ENCODE assay signal across 1 cellular context in the genomic region with DNA sequence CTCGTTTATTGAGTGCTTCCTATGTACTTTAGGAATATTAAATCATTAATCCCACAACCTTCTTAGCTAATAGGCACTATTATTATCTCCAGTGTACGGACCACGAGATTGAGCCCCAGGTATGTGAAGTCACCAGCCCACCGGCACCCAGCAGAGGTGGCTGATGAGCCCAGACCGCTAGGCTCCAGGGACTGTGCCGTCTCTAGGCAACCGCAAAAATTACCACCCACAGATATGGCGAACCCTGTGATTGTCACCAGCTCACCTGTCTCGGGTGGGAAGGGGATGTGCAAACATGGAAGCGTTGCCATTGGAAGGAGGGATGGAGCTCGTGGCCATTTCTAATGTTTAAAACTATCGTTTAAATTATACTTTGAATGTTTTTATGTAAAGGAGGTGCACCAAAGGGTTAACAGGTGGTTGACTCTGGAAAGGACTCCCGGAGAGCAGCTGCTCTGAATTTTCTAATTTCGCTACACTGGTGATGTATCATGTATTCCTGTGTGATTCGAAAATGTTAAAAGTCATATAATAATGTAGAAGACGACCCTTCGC.
TF ChIP-seq lines count a peak whose summit lies in the region.

No MANE protein-coding gene starts in this region.

TF ChIP-seq in WTC11, 78 proteins besides CTCF, POLR2A, EP300 and RAD21 (continued from another document):
- TF ChIP-seq, protein P1, sequence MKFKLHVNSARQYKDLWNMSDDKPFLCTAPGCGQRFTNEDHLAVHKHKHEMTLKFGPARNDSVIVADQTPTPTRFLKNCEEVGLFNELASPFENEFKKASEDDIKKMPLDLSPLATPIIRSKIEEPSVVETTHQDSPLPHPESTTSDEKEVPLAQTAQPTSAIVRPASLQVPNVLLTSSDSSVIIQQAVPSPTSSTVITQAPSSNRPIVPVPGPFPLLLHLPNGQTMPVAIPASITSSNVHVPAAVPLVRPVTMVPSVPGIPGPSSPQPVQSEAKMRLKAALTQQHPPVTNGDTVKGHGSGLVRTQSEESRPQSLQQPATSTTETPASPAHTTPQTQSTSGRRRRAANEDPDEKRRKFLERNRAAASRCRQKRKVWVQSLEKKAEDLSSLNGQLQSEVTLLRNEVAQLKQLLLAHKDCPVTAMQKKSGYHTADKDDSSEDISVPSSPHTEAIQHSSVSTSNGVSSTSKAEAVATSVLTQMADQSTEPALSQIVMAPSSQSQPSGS (CRISPR knock-in tag; IDR thresholded peaks at IDR 0.05; ENCODE audit: borderline replicate concordance, low read depth): no peak
- TF ChIP-seq, protein P2, sequence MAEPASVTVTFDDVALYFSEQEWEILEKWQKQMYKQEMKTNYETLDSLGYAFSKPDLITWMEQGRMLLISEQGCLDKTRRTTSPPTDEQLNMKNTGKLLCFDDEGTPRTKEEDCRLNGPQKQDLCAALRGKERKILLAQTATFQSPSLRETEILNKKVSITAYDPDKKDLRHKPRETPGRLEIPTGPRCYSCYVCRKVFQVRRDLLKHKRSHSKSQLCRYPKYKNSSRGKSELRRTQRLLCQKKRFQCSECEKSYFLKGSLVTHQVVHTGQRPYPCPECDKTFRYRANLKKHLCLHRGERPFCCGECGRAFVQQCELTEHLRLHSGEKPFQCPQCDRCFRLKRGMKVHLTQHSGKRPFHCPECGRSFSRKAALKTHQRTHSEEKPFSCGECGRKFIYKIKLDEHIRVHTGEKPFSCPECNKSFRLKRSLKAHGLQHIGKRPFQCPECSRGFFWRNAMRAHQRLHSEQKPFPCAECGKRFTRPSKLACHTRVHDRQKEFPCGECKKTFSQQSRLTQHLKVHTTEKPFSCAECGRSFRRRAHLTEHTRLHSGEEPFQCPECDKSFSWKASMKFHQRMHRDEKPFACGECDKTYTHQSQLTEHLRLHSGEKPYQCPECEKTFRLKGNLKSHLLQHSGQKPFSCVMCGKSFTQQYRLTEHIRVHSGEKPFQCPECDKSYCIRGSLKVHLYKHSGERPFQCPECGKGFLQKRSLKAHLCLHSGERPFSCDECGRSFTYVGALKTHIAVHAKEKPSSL (CRISPR knock-in tag; conservative IDR thresholded peaks at IDR 0.05): no peak
- no peak for TF ChIP-seq FOXP1 (CRISPR knock-in tag; IDR thresholded peaks at IDR 0.05; ENCODE audit: borderline replicate concordance)
